9 cellular contexts compared by ENCODE assay signal in the genomic region with DNA sequence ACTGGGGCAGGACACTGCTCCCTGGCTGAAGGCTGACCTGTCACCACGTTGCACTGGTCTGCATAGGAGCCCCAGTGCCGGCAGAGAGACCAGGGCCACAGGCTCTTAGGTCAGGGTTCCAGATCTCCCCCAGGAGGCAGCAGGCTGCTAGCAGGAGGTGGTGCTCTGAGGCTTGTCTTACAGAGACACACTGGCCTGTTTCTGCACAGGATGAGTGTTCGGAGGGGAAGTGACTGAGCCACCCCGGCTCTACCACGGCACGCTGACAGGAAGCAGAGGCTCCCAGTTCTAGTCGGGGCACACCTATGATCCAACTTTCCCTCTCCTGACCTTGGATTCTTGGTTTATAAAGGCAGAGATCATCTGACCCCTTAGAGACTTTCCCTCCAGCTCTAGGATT. TPM values are rescaled to one million over a fixed set of nuclear protein-coding genes. Genes with fewer than 3 reads are reported as not detected.
DNase-seq lines count a peak whose midpoint lies in the region; ATAC-seq and TF ChIP-seq lines count a peak whose summit lies in the region.
"Had no signal": no experiment of that assay in that cellular context is flagged by ENCODE, and none has a peak within 500 bp of the region (broad histone marks: within the 10 kb centered on the region; RNA-seq: fewer than 3 reads in every experiment).

No MANE protein-coding gene starts in this region.

- peak; percentile 50 for DNase-seq in activated CD4-positive, alpha-beta T cell treated with anti-CD3 and anti-CD28 coated beads, Interleukin-2, amount 50 U/mL, for 1 hour
- DNase-seq in chondrocyte (ENCODE audit: low spot score) (no peak), GM19240 (ENCODE audit: insufficient read length, low spot score) (no peak), HuH-7.5 (ENCODE audit: low spot score) (no peak), RPMI8226 (no peak)
- DNase-seq in stimulated activated CD8-positive, alpha-beta memory T cell treated with anti-CD3 and anti-CD28 coated beads, Interleukin-7, amount 100 ng/mL, for 24 hours (ENCODE audit: low read depth): peak; percentile 33

- H3K4me1 Mint-ChIP-seq in chondrocyte (ENCODE audit: low read depth): peaks cover 19% of the 10 kb centered on the region

- no peak overlapping the region for H3K4me3 Mint-ChIP-seq in chondrocyte (ENCODE audit: unreplicated experiment)

- ATAC-seq in HG02981 (IDR thresholded peaks at IDR 0.05; ENCODE audit: unreplicated experiment): peak; percentile 36
- ATAC-seq in HG03460 (IDR thresholded peaks at IDR 0.05; ENCODE audit: unreplicated experiment): no peak

- no peak for TF ChIP-seq CTCF in chondrocyte (IDR thresholded peaks at IDR 0.05)

- no peaks in the 10 kb centered on the region for H3K9me3 Mint-ChIP-seq in chondrocyte (ENCODE audit: low read depth)

- peaks cover 10% of the 10 kb centered on the region for H3K36me3 Mint-ChIP-seq in chondrocyte (ENCODE audit: low read depth)

- H3K27me3 Mint-ChIP-seq in chondrocyte (ENCODE audit: low read depth): no peaks in the 10 kb centered on the region

- peak overlapping the region; percentile 32 for H3K27ac Mint-ChIP-seq in chondrocyte (ENCODE audit: unreplicated experiment)

RNA-seq across cellular contexts. Expression of a gene that starts 8.6 kb away (rescaled TPM):
- total RNA-seq in chondrocyte: 2.8 to 3.9 TPM (median 2.9 TPM) in 3 replicates
- total RNA-seq: Daoy had no signal

Comparison
In these comparisons a context has a peak if more than half of its experiments do, and no peak if none do; other contexts are left out.
1. DNase-seq: peak in activated CD4-positive, alpha-beta T cell treated with anti-CD3 and anti-CD28 coated beads, Interleukin-2, amount 50 U/mL, for 1 hour (single experiment) and stimulated activated CD8-positive, alpha-beta memory T cell treated with anti-CD3 and anti-CD28 coated beads, Interleukin-7, amount 100 ng/mL, for 24 hours (single experiment); none in chondrocyte (single experiment), GM19240 (single experiment), HuH-7.5 (single experiment) and RPMI8226 (single experiment).